21 cellular contexts compared by ENCODE assay signal in genomic region chr5:5591567-5591966, GRCh38.
"Had no signal": no experiment of that assay in that cellular context is flagged by ENCODE, and none has a peak within 500 bp of the region (broad histone marks: within the 10 kb centered on the region; RNA-seq: fewer than 3 reads in every experiment).

No MANE protein-coding gene starts in this region.

- H3K27ac ChIP-seq: dorsolateral prefrontal cortex, esophagus squamous epithelium, gastrocnemius medialis, heart right ventricle, left lung, lower lobe of right lung had no signal

- H3K27me3 ChIP-seq: esophagus squamous epithelium, gastrocnemius medialis, heart right ventricle, left lung had no signal

- ATAC-seq: gastrocnemius medialis, left cardiac atrium, left lung, left ventricle myocardium superior, lower lobe of right lung, mucosa of descending colon had no signal

- DNase-seq: dermis blood vessel endothelial cell; dorsolateral prefrontal cortex; effector CD4-positive, alpha-beta T cell; effector memory CD4-positive, alpha-beta T cell; esophagus squamous epithelium; foreskin fibroblast; foreskin melanocyte; gastrocnemius medialis; glutamatergic neuron; head of caudate nucleus; heart right ventricle; hippocampal formation; left cardiac atrium; left lung; left ventricle myocardium superior; lower lobe of right lung; mesenchymal stem cell; mucosa of descending colon; naive B cell had no signal

- H3K4me3 Mint-ChIP-seq: mesothelial cell of epicardium, naive B cell had no signal

- H3K4me3 ChIP-seq: coronary artery, dorsolateral prefrontal cortex, esophagus squamous epithelium, gastrocnemius medialis, heart right ventricle, left lung, lower lobe of right lung, mucosa of descending colon had no signal

- H3K4me1 Mint-ChIP-seq: naive B cell had no signal

- H3K9me3 ChIP-seq: esophagus squamous epithelium, gastrocnemius medialis, heart right ventricle, left lung, lower lobe of right lung, mucosa of descending colon had no signal

- H3K36me3 ChIP-seq: esophagus squamous epithelium, gastrocnemius medialis, heart right ventricle, left lung, lower lobe of right lung had no signal

- H3K4me1 ChIP-seq: esophagus squamous epithelium, left lung, lower lobe of right lung had no signal

- H3K36me3 Mint-ChIP-seq: mesothelial cell of epicardium, naive B cell had no signal

- H3K27ac Mint-ChIP-seq: mesothelial cell of epicardium, naive B cell had no signal
